ENCODE assay signal across 10 cellular contexts in the genomic region with DNA sequence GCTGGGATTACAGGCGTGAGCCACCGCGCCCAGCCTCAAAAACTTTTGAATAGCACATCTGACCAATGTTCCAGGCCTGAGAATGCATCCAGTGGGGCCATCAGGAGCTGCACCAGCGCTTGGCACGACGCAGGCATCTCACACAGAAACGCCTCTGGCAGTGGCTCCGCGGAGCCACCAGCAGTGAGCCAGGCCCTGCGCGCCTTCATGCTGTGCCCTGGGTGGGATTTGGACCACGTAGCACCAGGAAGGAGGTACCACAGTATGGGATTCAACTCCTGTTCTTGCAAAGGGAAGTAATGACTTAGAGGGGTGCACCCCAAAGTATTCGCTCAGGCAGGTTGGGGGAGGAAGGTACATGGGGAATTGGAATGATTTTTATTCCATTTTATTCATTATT. TPM values are rescaled to one million over a fixed set of nuclear protein-coding genes. Genes with fewer than 3 reads are reported as not detected.
"Had no signal": no experiment of that assay in that cellular context is flagged by ENCODE, and none has a peak within 500 bp of the region (broad histone marks: within the 10 kb centered on the region; RNA-seq: fewer than 3 reads in every experiment).

No MANE protein-coding gene starts in this region.

- DNase-seq: H7, HFFc6, KBM-7 had no signal

- H3K4me1 ChIP-seq: HAP-1 had no signal

- H3K36me3 ChIP-seq: HAP-1 had no signal

- H3K9me3 ChIP-seq: HAP-1 had no signal

- ATAC-seq: GM23338, HCT116, HepG2 had no signal

- FAIRE-seq: H1, HepG2 had no signal

- H3K4me3 ChIP-seq: GM23338, HAP-1 had no signal

- H3K27ac ChIP-seq: HL-60 had no signal

- H3K4me2 ChIP-seq: GM23338 had no signal

RNA-seq across cellular contexts. Expression of a gene that starts 3.0 kb away (rescaled TPM):
- total RNA-seq: H1, H7, HFFc6 had no signal
- polyA plus RNA-seq: GM23338 had no signal

RNA-seq across cellular contexts. Expression of a gene that starts 26.5 kb away (rescaled TPM):
- polyA plus RNA-seq: IgD-negative memory B cell had no signal
